In the genomic region with DNA sequence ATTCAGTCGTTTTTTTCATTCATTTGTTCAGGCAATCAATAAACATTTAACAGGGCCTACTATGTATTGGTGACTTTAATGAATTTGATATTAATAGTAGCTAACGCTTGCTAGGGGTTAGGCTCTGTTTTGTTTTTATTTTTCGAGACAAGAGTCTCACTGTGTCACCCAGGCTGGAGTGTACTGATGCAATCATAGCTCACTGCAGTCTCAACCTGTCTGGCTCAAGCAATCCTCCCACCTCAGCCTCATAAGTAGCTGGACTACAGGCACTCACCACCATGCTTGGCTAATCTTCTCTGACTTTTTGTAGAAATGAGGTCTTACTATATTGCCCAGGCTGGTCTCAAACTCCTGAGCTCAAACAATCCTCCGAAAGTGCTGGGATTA, we compare ENCODE assay signal across 1 cellular context.
TF ChIP-seq lines count a peak whose summit lies in the region.

No MANE protein-coding gene starts in this region.

TF ChIP-seq in K562, 482 proteins besides CTCF, POLR2A, EP300 and RAD21 (continued from another document):
- TF ChIP-seq MGA (IDR thresholded peaks at IDR 0.05) (0 out of 2 replicates have a peak, but pooled peaks have one; percentile 29), CEBPB (tag; IDR thresholded peaks at IDR 0.05) (peak; percentile 71), ATF4 (CRISPR knock-in tag; IDR thresholded peaks at IDR 0.05) (0 out of 2 replicates have a peak, but pooled peaks have one; percentile 22), CEBPG (CRISPR knock-in tag; IDR thresholded peaks at IDR 0.05) (peak; percentile 81), CEBPG (tag; conservative IDR thresholded peaks at IDR 0.05 in 1 of 2, IDR thresholded peaks at IDR 0.05 in 1 of 2) (peak; percentile 75 to 82), MBD2 (IDR thresholded peaks at IDR 0.05; ENCODE audit: borderline replicate concordance, low read depth) (no peak), NR2F6 (CRISPR knock-in tag; IDR thresholded peaks at IDR 0.05) (no peak), SMAD4 (CRISPR knock-in tag; conservative IDR thresholded peaks at IDR 0.05) (peak; percentile 88), BRCA1 (IDR thresholded peaks at IDR 0.05) (no peak), BRCA1 (CRISPR knock-in tag; IDR thresholded peaks at IDR 0.05) (no peak), BRD9 (IDR thresholded peaks at IDR 0.05; ENCODE audit: low read depth, partially characterized antibody) (peak; percentile 27), MAZ (CRISPR knock-in tag; conservative IDR thresholded peaks at IDR 0.05 in 1 of 2, IDR thresholded peaks at IDR 0.05 in 1 of 2) (peak in 1 of 2 experiments; percentile 30; a peak in 1 of 4 replicates), RAD51 (IDR thresholded peaks at IDR 0.05; ENCODE audit: borderline replicate concordance, low read depth) (no peak), VEZF1 (CRISPR knock-in tag; IDR thresholded peaks at IDR 0.05) (0 out of 2 replicates have a peak, but pooled peaks have one; percentile 6), SMARCA4 (IDR thresholded peaks at IDR 0.05) (peak; percentile 54; the same call in 1 of the 2 replicates), DMBX1 (CRISPR knock-in tag; IDR thresholded peaks at IDR 0.05; ENCODE audit: borderline replicate concordance) (no peak), GMEB1 (CRISPR knock-in tag; IDR thresholded peaks at IDR 0.05) (no peak), DPF2 (IDR thresholded peaks at IDR 0.05) (0 out of 2 replicates have a peak, but pooled peaks have one; percentile 16), JUND (IDR thresholded peaks at IDR 0.05; ENCODE audit: borderline replicate concordance, low read depth, low read length) (0 out of 2 replicates have a peak, but pooled peaks have one; percentile 52), JUND (tag; IDR thresholded peaks at IDR 0.05; ENCODE audit: borderline replicate concordance, low read depth, low read length) (no peak; the same call in 2 of the 3 replicates), ATF7 (IDR thresholded peaks at IDR 0.05) (peak; percentile 51; the same call in 1 of the 2 replicates), L3MBTL2 (IDR thresholded peaks at IDR 0.05) (peak; percentile 54; the same call in 1 of the 2 replicates), DIDO1 (tag; IDR thresholded peaks at IDR 0.05; ENCODE audit: low read depth) (no peak)
- TF ChIP-seq, protein P1, sequence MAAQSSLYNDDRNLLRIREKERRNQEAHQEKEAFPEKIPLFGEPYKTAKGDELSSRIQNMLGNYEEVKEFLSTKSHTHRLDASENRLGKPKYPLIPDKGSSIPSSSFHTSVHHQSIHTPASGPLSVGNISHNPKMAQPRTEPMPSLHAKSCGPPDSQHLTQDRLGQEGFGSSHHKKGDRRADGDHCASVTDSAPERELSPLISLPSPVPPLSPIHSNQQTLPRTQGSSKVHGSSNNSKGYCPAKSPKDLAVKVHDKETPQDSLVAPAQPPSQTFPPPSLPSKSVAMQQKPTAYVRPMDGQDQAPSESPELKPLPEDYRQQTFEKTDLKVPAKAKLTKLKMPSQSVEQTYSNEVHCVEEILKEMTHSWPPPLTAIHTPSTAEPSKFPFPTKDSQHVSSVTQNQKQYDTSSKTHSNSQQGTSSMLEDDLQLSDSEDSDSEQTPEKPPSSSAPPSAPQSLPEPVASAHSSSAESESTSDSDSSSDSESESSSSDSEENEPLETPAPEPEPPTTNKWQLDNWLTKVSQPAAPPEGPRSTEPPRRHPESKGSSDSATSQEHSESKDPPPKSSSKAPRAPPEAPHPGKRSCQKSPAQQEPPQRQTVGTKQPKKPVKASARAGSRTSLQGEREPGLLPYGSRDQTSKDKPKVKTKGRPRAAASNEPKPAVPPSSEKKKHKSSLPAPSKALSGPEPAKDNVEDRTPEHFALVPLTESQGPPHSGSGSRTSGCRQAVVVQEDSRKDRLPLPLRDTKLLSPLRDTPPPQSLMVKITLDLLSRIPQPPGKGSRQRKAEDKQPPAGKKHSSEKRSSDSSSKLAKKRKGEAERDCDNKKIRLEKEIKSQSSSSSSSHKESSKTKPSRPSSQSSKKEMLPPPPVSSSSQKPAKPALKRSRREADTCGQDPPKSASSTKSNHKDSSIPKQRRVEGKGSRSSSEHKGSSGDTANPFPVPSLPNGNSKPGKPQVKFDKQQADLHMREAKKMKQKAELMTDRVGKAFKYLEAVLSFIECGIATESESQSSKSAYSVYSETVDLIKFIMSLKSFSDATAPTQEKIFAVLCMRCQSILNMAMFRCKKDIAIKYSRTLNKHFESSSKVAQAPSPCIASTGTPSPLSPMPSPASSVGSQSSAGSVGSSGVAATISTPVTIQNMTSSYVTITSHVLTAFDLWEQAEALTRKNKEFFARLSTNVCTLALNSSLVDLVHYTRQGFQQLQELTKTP (IDR thresholded peaks at IDR 0.05; ENCODE audit: low read depth in 1 of 2, partially characterized antibody in 2 of 2) = no peak
- TF ChIP-seq, protein P2, sequence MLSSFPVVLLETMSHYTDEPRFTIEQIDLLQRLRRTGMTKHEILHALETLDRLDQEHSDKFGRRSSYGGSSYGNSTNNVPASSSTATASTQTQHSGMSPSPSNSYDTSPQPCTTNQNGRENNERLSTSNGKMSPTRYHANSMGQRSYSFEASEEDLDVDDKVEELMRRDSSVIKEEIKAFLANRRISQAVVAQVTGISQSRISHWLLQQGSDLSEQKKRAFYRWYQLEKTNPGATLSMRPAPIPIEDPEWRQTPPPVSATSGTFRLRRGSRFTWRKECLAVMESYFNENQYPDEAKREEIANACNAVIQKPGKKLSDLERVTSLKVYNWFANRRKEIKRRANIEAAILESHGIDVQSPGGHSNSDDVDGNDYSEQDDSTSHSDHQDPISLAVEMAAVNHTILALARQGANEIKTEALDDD (IDR thresholded peaks at IDR 0.05) = peak; percentile 13; the same call in 1 of the 2 replicates
- TF ChIP-seq, protein P3, sequence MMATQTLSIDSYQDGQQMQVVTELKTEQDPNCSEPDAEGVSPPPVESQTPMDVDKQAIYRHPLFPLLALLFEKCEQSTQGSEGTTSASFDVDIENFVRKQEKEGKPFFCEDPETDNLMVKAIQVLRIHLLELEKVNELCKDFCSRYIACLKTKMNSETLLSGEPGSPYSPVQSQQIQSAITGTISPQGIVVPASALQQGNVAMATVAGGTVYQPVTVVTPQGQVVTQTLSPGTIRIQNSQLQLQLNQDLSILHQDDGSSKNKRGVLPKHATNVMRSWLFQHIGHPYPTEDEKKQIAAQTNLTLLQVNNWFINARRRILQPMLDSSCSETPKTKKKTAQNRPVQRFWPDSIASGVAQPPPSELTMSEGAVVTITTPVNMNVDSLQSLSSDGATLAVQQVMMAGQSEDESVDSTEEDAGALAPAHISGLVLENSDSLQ (IDR thresholded peaks at IDR 0.05) = peak; percentile 24; the same call in 1 of the 2 replicates
